ENCODE assay signal across 8 cellular contexts in the genomic region with DNA sequence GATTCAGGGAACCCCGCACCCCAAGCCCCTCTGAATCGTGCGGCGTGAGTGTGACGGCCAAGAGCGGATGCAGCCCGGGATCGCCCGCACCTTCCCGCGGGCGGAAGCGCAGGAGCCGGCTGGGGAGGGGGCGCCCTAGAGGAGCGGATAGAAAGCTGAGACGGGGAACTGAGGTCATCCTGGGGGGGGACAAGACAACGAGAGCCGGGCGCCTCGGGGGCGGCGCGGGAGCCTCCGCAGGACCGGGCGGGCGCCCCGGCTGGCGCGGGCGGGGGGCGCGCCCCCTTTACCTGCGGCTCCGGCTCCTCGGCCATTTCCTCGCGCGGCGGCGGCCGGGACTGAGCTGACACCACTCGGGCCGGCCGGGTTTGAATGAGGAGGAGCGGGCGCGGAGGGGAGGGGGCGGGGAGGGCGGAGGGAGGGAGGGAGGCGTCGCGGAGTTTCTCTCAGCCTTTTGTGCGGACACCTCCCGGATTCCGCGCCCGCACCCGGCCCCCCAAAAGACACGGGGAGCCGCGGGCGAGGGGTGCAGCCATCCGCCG. TPM values are rescaled to one million over a fixed set of nuclear protein-coding genes. Genes with fewer than 3 reads are reported as not detected.
DNase-seq lines count a peak whose midpoint lies in the region; ATAC-seq and TF ChIP-seq lines count a peak whose summit lies in the region.
"Not testable (repeated sequence)": the region's sequence is repeated elsewhere in the genome, so short reads cannot be mapped to it uniquely, and the experiment has no call there.

A gene (minus strand): TSS at position 374 of the 542 bp plus-strand sequence. CDS start 11,013 bp downstream, outside the sequence.

- H3K4me3 ChIP-seq in AG04449 (ENCODE audit: low read depth, low read length) (peak within 1 kb of the TSS; percentile 72), OCI-LY3 (ENCODE audit: low read length) (peak within 1 kb of the TSS; percentile 81), duodenal mucosa (ENCODE audit: low read depth in 1 of 2, low read length in 2 of 2) (peak within 1 kb of the TSS; percentile 62 to 79), spleen (peak within 1 kb of the TSS; percentile 62 to 87 (median 68))

- 3 to 9% (median 5%) methylated on average over 16 to 65 of the region's 66 CpGs; no CpG with 5 or more reads in 1 of the 5 donors for WGBS in spleen, 5 donors

- not testable (repeated sequence) for TF ChIP-seq CTCF in AG04449 (IDR thresholded peaks at IDR 0.05; ENCODE audit: insufficient read depth, low read length, missing control alignments); OCI-LY3 (IDR thresholded peaks at IDR 0.05; ENCODE audit: low read depth, low read length); spleen (IDR thresholded peaks at IDR 0.05 in 8 of 11, conservative IDR thresholded peaks at IDR 0.05 in 3 of 11)

- peak; percentile 25 for ATAC-seq in GM19395 (IDR thresholded peaks at IDR 0.05; ENCODE audit: unreplicated experiment)
- ATAC-seq in HG03342 (IDR thresholded peaks at IDR 0.05; ENCODE audit: unreplicated experiment): peak; percentile 25
- ATAC-seq in left lobe of liver: peak; percentile 61

- intact Hi-C loops in spleen (cut with DNase I; ENCODE audit: low total_unique reads): not testable (repeated sequence)

- not testable (repeated sequence) for H3K27me3 ChIP-seq in OCI-LY3 (ENCODE audit: low read depth, low read length); duodenal mucosa (ENCODE audit: control insufficient read depth in 1 of 2, insufficient read depth in 2 of 2, low read length in 2 of 2); spleen (replicated peaks in 1 of 7)

- H3K4me2 ChIP-seq in OCI-LY3 (ENCODE audit: low read length): peak within 1 kb of the TSS; percentile 84

- H3K9ac ChIP-seq in OCI-LY3 (ENCODE audit: low read length): peak within 1 kb of the TSS; percentile 97
- peak within 1 kb of the TSS; percentile 74 to 81 for H3K9ac ChIP-seq in duodenal mucosa (ENCODE audit: low read depth in 1 of 2, low read length in 2 of 2)

- CTCF ChIA-PET in AG04449 (lab: Yijun Ruan, JAX): interaction anchor here (0.8 to 2.0 kb wide), 3 partner anchors 171 to 348 kb away, joined by 3 to 11 read pairs (median 3); no protein-coding TSS in a partner anchor

- H3K79me2 ChIP-seq in OCI-LY3 (ENCODE audit: low read length): peaks cover 50% of the 10 kb centered on the region

- peak within 1 kb of the TSS; percentile 85 for H2AFZ ChIP-seq in OCI-LY3 (ENCODE audit: low read depth, low read length)

- H3K4me1 ChIP-seq in OCI-LY3 (ENCODE audit: low read length) (peaks cover 31% of the 10 kb centered on the region), duodenal mucosa (ENCODE audit: control insufficient read depth in 1 of 2, insufficient read depth in 2 of 2, low read length in 2 of 2) (peaks cover 20% of the 10 kb centered on the region in 2 donors), spleen (peaks cover 5 to 66% (median 46%) of the 10 kb centered on the region in 6 donors)

- not testable (repeated sequence) for H3K9me3 ChIP-seq in OCI-LY3 (ENCODE audit: insufficient read depth, low read length); duodenal mucosa (ENCODE audit: control insufficient read depth in 1 of 2, low read length in 2 of 2); spleen

- DNase-seq in AG04449 (ENCODE audit: low read depth, low spot score): not testable (repeated sequence)
- DNase-seq in activated CD8-positive, alpha-beta memory T cell treated with anti-CD3 and anti-CD28 coated beads for 48 hours (ENCODE audit: low read depth in 2 of 3, low spot score in 2 of 3): peak; percentile 40 to 53 (median 47)
- DNase-seq in left lobe of liver (ENCODE audit: low spot score) (peak; percentile 83), spleen (peak; percentile 95)

- not testable (repeated sequence) for H4K20me1 ChIP-seq in OCI-LY3 (ENCODE audit: insufficient read depth, low read length)

- H3K36me3 ChIP-seq in OCI-LY3 (replicated peaks; ENCODE audit: low read depth, low read length); duodenal mucosa (ENCODE audit: control insufficient read depth in 1 of 2, insufficient read depth in 2 of 2, low read length in 2 of 2); spleen: not testable (repeated sequence)

- peak within 1 kb of the TSS; percentile 92 for H3K27ac ChIP-seq in OCI-LY3 (ENCODE audit: low read length)
- peak within 1 kb of the TSS; percentile 95 for H3K27ac ChIP-seq in duodenal mucosa (ENCODE audit: low read depth, low read length)
- peak within 1 kb of the TSS; percentile 99 to 100 (median 100) for H3K27ac ChIP-seq in spleen

- not testable (repeated sequence) for TF ChIP-seq POLR2A in spleen (IDR thresholded peaks at IDR 0.05)

- POLR2A ChIA-PET in AG04449 (lab: Yijun Ruan, JAX): interaction anchor here (0.6 to 1.6 kb wide), 11 partner anchors 63 to 346 kb away, joined by 3 to 12 read pairs (median 4); no protein-coding TSS in a partner anchor

RNA-seq across cellular contexts. Expression of the gene that starts here (rescaled TPM):
- 11.1 TPM for total RNA-seq in left lobe of liver
- 10 to 100 TPM; 58.7 to 90.1 (median 87.5) TPM for total RNA-seq in spleen
- polyA plus RNA-seq in spleen: 10 to 100 TPM; 15.1 to 20.4 (median 15.3) TPM
